1 cellular context compared by ENCODE assay signal in genomic region chr2:168890006-168890782, GRCh38.
A peak's percentile ranks its signal among the peaks of the same experiment; 100 is the strongest.
TF ChIP-seq lines count a peak whose summit lies in the region.

Gene SPC25, minus strand, starts transcription at chr2:168890430. Its CDS starts 911 bp downstream, at chr2:168889519.

TF ChIP-seq in HepG2, 621 proteins besides CTCF, POLR2A, EP300 and RAD21 (continued from another document and continues in another):
- TF ChIP-seq ZBTB39 (CRISPR knock-in tag; IDR thresholded peaks at IDR 0.05): no peak
- peak; percentile 43; the same call in 1 of the 2 replicates for TF ChIP-seq PATZ1 (CRISPR knock-in tag; IDR thresholded peaks at IDR 0.05)
- peak; percentile 85 for TF ChIP-seq ZNF407 (CRISPR knock-in tag; IDR thresholded peaks at IDR 0.05; ENCODE audit: not compliant biosample characterization)
- peak; percentile 31 for TF ChIP-seq FOSL2 (CRISPR knock-in tag; IDR thresholded peaks at IDR 0.05)
- no peak for TF ChIP-seq WIZ (CRISPR knock-in tag; IDR thresholded peaks at IDR 0.05)
- no peak for TF ChIP-seq SRF (IDR thresholded peaks at IDR 0.05; ENCODE audit: low read depth, low read length)
- TF ChIP-seq FOXA3 (CRISPR knock-in tag; IDR thresholded peaks at IDR 0.05): peak; percentile 42; the same call in 1 of the 2 replicates
- TF ChIP-seq ZNF280D (CRISPR knock-in tag; IDR thresholded peaks at IDR 0.05): no peak; the same call in 1 of the 2 replicates
- TF ChIP-seq DNMT1 (CRISPR knock-in tag; IDR thresholded peaks at IDR 0.05): no peak
- no peak for TF ChIP-seq SAFB2 (CRISPR knock-in tag; IDR thresholded peaks at IDR 0.05; ENCODE audit: borderline replicate concordance, low read depth)
- no peak for TF ChIP-seq ZNF234 (CRISPR knock-in tag; conservative IDR thresholded peaks at IDR 0.05)
- peak; percentile 77 for TF ChIP-seq KMT2B (CRISPR knock-in tag; IDR thresholded peaks at IDR 0.05)
- peak; percentile 84 for TF ChIP-seq SUZ12 (IDR thresholded peaks at IDR 0.05; ENCODE audit: low read depth, low read length)
- TF ChIP-seq ZNF773 (CRISPR knock-in tag; IDR thresholded peaks at IDR 0.05; ENCODE audit: borderline replicate concordance): peak; percentile 23; the same call in 1 of the 2 replicates
- TF ChIP-seq SCMH1 (CRISPR knock-in tag; IDR thresholded peaks at IDR 0.05; ENCODE audit: borderline replicate concordance): no peak
- TF ChIP-seq ZNF230 (CRISPR knock-in tag; IDR thresholded peaks at IDR 0.05): no peak
- TF ChIP-seq ZMYM4 (CRISPR knock-in tag; IDR thresholded peaks at IDR 0.05): peak; percentile 90
- TF ChIP-seq NFAT5 (CRISPR knock-in tag; IDR thresholded peaks at IDR 0.05): no peak
- TF ChIP-seq NR2C2 (CRISPR knock-in tag; IDR thresholded peaks at IDR 0.05; ENCODE audit: borderline replicate concordance): peak; percentile 88
- TF ChIP-seq ADNP (CRISPR knock-in tag; IDR thresholded peaks at IDR 0.05): no peak
- TF ChIP-seq ZNF414 (CRISPR knock-in tag; IDR thresholded peaks at IDR 0.05): no peak
- peak; percentile 78; the same call in 1 of the 2 replicates for TF ChIP-seq NRL (CRISPR knock-in tag; IDR thresholded peaks at IDR 0.05; ENCODE audit: borderline replicate concordance)
- no peak for TF ChIP-seq TAF15 (IDR thresholded peaks at IDR 0.05; ENCODE audit: low read depth, low read length, poor library complexity, severe bottlenecking)
- TF ChIP-seq ZNF563 (CRISPR knock-in tag; IDR thresholded peaks at IDR 0.05): no peak
- peak; percentile 82; the same call in 1 of the 2 replicates for TF ChIP-seq ZNF280B (CRISPR knock-in tag; IDR thresholded peaks at IDR 0.05; ENCODE audit: borderline replicate concordance)
- TF ChIP-seq LBX2 (CRISPR knock-in tag; IDR thresholded peaks at IDR 0.05; ENCODE audit: borderline replicate concordance): no peak
- TF ChIP-seq TOE1 (CRISPR knock-in tag; IDR thresholded peaks at IDR 0.05): peak; percentile 12; the same call in 1 of the 2 replicates
- TF ChIP-seq ZNF639 (CRISPR knock-in tag; conservative IDR thresholded peaks at IDR 0.05): no peak
